8 cellular contexts compared by ENCODE assay signal in the genomic region with DNA sequence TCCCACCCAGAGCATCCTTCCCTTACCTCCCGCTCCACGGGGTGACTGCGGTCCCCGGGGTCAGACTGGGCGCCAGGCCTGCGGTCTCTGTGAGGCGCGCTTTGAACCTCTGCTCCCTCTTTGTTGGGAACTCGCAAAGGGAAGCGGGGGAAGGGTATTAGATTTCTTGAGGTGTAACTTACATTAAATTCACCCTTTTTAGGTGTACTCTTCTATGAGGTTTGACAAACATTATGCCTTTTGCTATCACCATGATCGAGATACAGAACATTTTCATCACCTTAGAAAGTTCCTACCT. TPM values are rescaled to one million over a fixed set of nuclear protein-coding genes. Genes with fewer than 3 reads are reported as not detected.
A peak's percentile ranks its signal among the peaks of the same experiment; 100 is the strongest.
DNase-seq lines count a peak whose midpoint lies in the region; ATAC-seq and TF ChIP-seq lines count a peak whose summit lies in the region.

No MANE protein-coding gene starts in this region.

- H2AFZ ChIP-seq in trophoblast cell (ENCODE audit: insufficient read depth, low read length, poor library complexity): peak overlapping the region; percentile 77

- peak; percentile 53 for DNase-seq in ELR (ENCODE audit: low read depth)
- peak; percentile 70 for DNase-seq in OCI-M1 (lab: John Stamatoyannopoulos, UW)
- DNase-seq in epithelial cell of esophagus (ENCODE audit: low read depth): no peak
- no peak for DNase-seq in trophoblast cell
- DNase-seq in HK-2 (ENCODE audit: unreplicated experiment): no peak
- no peak for DNase-seq in kidney tubule cell (ENCODE audit: low spot score)
- no peak for DNase-seq in NOMO-1 treated with dmso at 0.1 percent for 144 hours (lab: John Stamatoyannopoulos, UW; ENCODE audit: unreplicated experiment)

- peaks cover 9% of the 10 kb centered on the region for H3K79me1 ChIP-seq in trophoblast cell (ENCODE audit: low read length)

- peak overlapping the region; percentile 53 for H2BK120ac ChIP-seq in trophoblast cell (ENCODE audit: insufficient read depth, low read length, poor library complexity)

- H4K12ac ChIP-seq in trophoblast cell (ENCODE audit: low read depth, low read length): peak overlapping the region; percentile 88

- peaks cover 4 to 5% of the 10 kb centered on the region in 2 experiments for H3K36me3 ChIP-seq in trophoblast cell (ENCODE audit: control insufficient read depth in 1 of 2, insufficient read depth in 2 of 2, low read length in 2 of 2)

- ATAC-seq in GM21381 (IDR thresholded peaks at IDR 0.05; ENCODE audit: unreplicated experiment): no peak

- peaks cover 0 to 4% of the 10 kb centered on the region in 2 experiments for H3K4me1 ChIP-seq in trophoblast cell (ENCODE audit: control insufficient read depth in 1 of 2, insufficient read depth in 2 of 2, low read length in 2 of 2)

- H3K9ac ChIP-seq in trophoblast cell (ENCODE audit: low read length): peak overlapping the region; percentile 77

- H3K27me3 ChIP-seq in trophoblast cell (ENCODE audit: insufficient read depth, low read length): no peaks in the 10 kb centered on the region

- peak overlapping the region; percentile 76 for H3K4me3 ChIP-seq in epithelial cell of esophagus (ENCODE audit: low read length)
- peak overlapping the region; percentile 89 for H3K4me3 ChIP-seq in trophoblast cell (ENCODE audit: low read depth, low read length)

- peak overlapping the region; percentile 83 for H4K8ac ChIP-seq in trophoblast cell (ENCODE audit: low read depth, low read length)

- TF ChIP-seq CTCF in epithelial cell of esophagus (IDR thresholded peaks at IDR 0.05; ENCODE audit: insufficient read depth, low read depth, low read length, missing control alignments): no peak

- H3K23ac ChIP-seq in trophoblast cell (ENCODE audit: low read length): no peak overlapping the region

- peak overlapping the region; percentile 64 for H3K18ac ChIP-seq in trophoblast cell (ENCODE audit: low read length)

- H2BK5ac ChIP-seq in trophoblast cell (ENCODE audit: low read depth, low read length, poor library complexity): peak overlapping the region; percentile 37

- peak overlapping the region; percentile 67 for H3K27ac ChIP-seq in trophoblast cell (ENCODE audit: low read depth, low read length)

- peaks cover 5% of the 10 kb centered on the region for H3K79me2 ChIP-seq in trophoblast cell (ENCODE audit: control insufficient read depth, insufficient read depth, low read length, poor library complexity)

- peak overlapping the region; percentile 79 for H2AK5ac ChIP-seq in trophoblast cell (ENCODE audit: low read length)

- H3K4ac ChIP-seq in trophoblast cell (ENCODE audit: low read depth, low read length): peak overlapping the region; percentile 42

- H3K14ac ChIP-seq in trophoblast cell (ENCODE audit: low read length): peak overlapping the region; percentile 94

- H3K9me3 ChIP-seq in trophoblast cell (ENCODE audit: insufficient read depth, low read depth, low read length): peaks cover under 1% of the 10 kb centered on the region

- H4K91ac ChIP-seq in trophoblast cell (ENCODE audit: low read depth, low read length): peak overlapping the region; percentile 77

- peak overlapping the region; percentile 63 for H3K4me2 ChIP-seq in trophoblast cell (ENCODE audit: low read length)

- H2BK12ac ChIP-seq in trophoblast cell (ENCODE audit: low read length): peak overlapping the region; percentile 5

- WGBS in trophoblast cell (ENCODE audit: extremely low coverage, insufficient coverage, insufficient read length): no CpG with 5 or more reads among the region's 11 CpGs

RNA-seq across cellular contexts. Expression of a gene that starts 0.6 kb away (rescaled TPM):
- 6.8 and 7.1 TPM in 2 replicates for polyA plus RNA-seq in trophoblast cell (2013)

Comparison
In these comparisons a context has a peak if more than half of its experiments do, and no peak if none do; other contexts are left out.
1. DNase-seq: peak in ELR (single experiment) and OCI-M1 (single experiment); none in epithelial cell of esophagus (single experiment), trophoblast cell (0 of 2), HK-2 (single experiment), kidney tubule cell (single experiment) and NOMO-1 treated with dmso at 0.1 percent for 144 hours (single experiment).